Comparison of ENCODE assay signal across 8 cellular contexts in the genomic region with DNA sequence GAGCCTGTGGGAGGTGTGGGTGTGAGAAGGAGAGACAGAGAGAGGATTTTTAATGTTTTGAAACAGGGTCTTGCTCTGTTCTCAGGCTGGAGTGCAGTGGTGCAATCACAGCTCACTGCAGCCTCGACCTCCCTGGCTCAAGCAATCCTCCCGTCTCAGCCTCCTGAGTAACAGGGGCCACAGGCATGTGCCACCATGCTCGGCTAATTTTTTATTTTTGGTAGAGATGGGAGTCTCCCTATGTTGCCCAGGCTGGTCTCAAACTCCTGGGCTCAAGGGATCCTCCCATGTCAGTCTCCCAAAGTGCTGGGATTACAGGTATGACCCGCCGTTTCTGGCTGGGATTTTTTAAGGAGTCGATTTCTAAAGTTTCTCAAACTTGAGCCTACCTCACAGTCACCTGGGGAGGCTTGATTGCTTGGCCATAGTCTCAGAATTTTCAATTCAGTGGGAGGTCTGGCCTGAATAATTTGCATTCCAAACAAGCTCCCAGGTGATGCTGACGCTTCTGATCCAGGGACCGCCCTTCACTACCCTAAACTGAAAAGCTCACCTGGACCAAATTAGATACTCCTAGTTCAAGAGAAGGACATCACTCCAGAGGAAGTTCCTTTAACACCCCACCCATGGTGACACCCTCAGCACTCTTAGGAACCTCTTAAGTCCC.
DNase-seq lines count a peak whose midpoint lies in the region; ATAC-seq and TF ChIP-seq lines count a peak whose summit lies in the region.

No MANE protein-coding gene starts in this region.

- no peaks in the 10 kb centered on the region for H3K9me3 Mint-ChIP-seq in activated T-cell treated with anti-CD3 and anti-CD28 coated beads, Interleukin-2, amount 50 U/mL, for 72 hours

- no peaks in the 10 kb centered on the region for H3K36me3 ChIP-seq in adipocyte (ENCODE audit: control insufficient read depth, insufficient read depth, low read length, severe bottlenecking)
- no peaks in the 10 kb centered on the region for H3K36me3 ChIP-seq in left lung
- no peaks in the 10 kb centered on the region for H3K36me3 ChIP-seq in tibial nerve

- peak overlapping the region; percentile 93 for H3K27ac Mint-ChIP-seq in activated T-cell treated with anti-CD3 and anti-CD28 coated beads, Interleukin-2, amount 50 U/mL, for 72 hours

- peak overlapping the region; percentile 86 to 93 for H3K4me3 Mint-ChIP-seq in activated T-cell treated with anti-CD3 and anti-CD28 coated beads, Interleukin-2, amount 50 U/mL, for 72 hours

- DNase-seq in activated T-cell treated with anti-CD3 and anti-CD28 coated beads, Interleukin-2, amount 50 U/mL, for 72 hours: no peak
- DNase-seq in activated T-cell treated with anti-CD3 and anti-CD28 coated beads for 4 hours (no peak), adipocyte (ENCODE audit: low read depth) (no peak), left lung (no peak), tibial nerve (ENCODE audit: low spot score in 2 of 2) (no peak), superior temporal gyrus (ENCODE audit: extremely low spot score) (no peak)
- DNase-seq in stimulated activated naive CD4-positive, alpha-beta T cell treated with Interleukin-2 at 50 U/mL for 16 hours (lab: John Stamatoyannopoulos, UW): no peak

- TF ChIP-seq CTCF in left lung (IDR thresholded peaks at IDR 0.05) (no peak), tibial nerve (IDR thresholded peaks at IDR 0.05) (no peak)

- H3K4me1 Mint-ChIP-seq in activated T-cell treated with anti-CD3 and anti-CD28 coated beads, Interleukin-2, amount 50 U/mL, for 72 hours (ENCODE audit: low read depth): peaks cover 20% of the 10 kb centered on the region

- H3K9ac ChIP-seq in adipocyte (ENCODE audit: low read length): peak overlapping the region; percentile 84

- 74 to 77% methylated on average over 8 of the region's 8 CpGs for WGBS in tibial nerve, 2 donors

- no peaks in the 10 kb centered on the region for H3K36me3 Mint-ChIP-seq in activated T-cell treated with anti-CD3 and anti-CD28 coated beads, Interleukin-2, amount 50 U/mL, for 72 hours (ENCODE audit: insufficient read depth in 2 of 2)

- TF ChIP-seq EP300 in tibial nerve (IDR thresholded peaks at IDR 0.05): no peak

- no peaks in the 10 kb centered on the region for H3K27me3 ChIP-seq in adipocyte (replicated peaks; ENCODE audit: control insufficient read depth, insufficient read depth, low read length)
- no peaks in the 10 kb centered on the region for H3K27me3 ChIP-seq in left lung
- no peaks in the 10 kb centered on the region for H3K27me3 ChIP-seq in tibial nerve

- no peaks in the 10 kb centered on the region for H3K9me3 ChIP-seq in adipocyte (ENCODE audit: control insufficient read depth, low read length)
- no peaks in the 10 kb centered on the region for H3K9me3 ChIP-seq in left lung
- H3K9me3 ChIP-seq in tibial nerve: no peaks in the 10 kb centered on the region

- peak overlapping the region; percentile 87 for H3K4me3 ChIP-seq in adipocyte (ENCODE audit: low read length)
- H3K4me3 ChIP-seq in left lung: peak overlapping the region; percentile 18 to 39
- H3K4me3 ChIP-seq in tibial nerve: peak overlapping the region in 3 of 4 donors; percentile 22 to 50 (median 42)

- H3K4me1 ChIP-seq in adipocyte (ENCODE audit: control insufficient read depth, insufficient read depth, low read length) (no peaks in the 10 kb centered on the region), left lung (peaks cover 0 to 13% of the 10 kb centered on the region in 2 donors), tibial nerve (peaks cover 0 to 4% (median 0%) of the 10 kb centered on the region in 4 donors)

- intact Hi-C loops in left lung (cut with DNase I): loop anchor here in 1 of 2 donors (5.0 kb wide), 1 partner anchor 124 kb away; no protein-coding TSS in a partner anchor

- TF ChIP-seq POLR2A in tibial nerve (IDR thresholded peaks at IDR 0.05): no peak

- H3K27ac ChIP-seq in left lung (peak overlapping the region; percentile 72 to 73), tibial nerve (peak overlapping the region in 3 of 4 donors; percentile 68 to 72 (median 68))

- peak in 1 of 2 donors; percentile 18 for ATAC-seq in activated T-cell treated with anti-CD3 and anti-CD28 coated beads, Interleukin-2, amount 50 U/mL, for 72 hours (replicated peaks in 1 of 2)
- no peak for ATAC-seq in left lung
- ATAC-seq in GM18858 (IDR thresholded peaks at IDR 0.05; ENCODE audit: unreplicated experiment): no peak

- no peaks in the 10 kb centered on the region for H3K27me3 Mint-ChIP-seq in activated T-cell treated with anti-CD3 and anti-CD28 coated beads, Interleukin-2, amount 50 U/mL, for 72 hours (ENCODE audit: low read depth)

Comparison
In these comparisons a context has a peak if more than half of its experiments do, and no peak if none do; other contexts are left out.
1. H3K4me3 ChIP-seq: peak in every context shown above with its lines; median percentile 87 in adipocyte; 42 in tibial nerve; 28 in left lung.